Comparison of ENCODE assay signal across 8 cellular contexts in genomic region chr7:55951637-55952351, GRCh38. TPM values are rescaled to one million over a fixed set of nuclear protein-coding genes. Genes with fewer than 3 reads are reported as not detected.
DNase-seq lines count a peak whose midpoint lies in the region; ATAC-seq and TF ChIP-seq lines count a peak whose summit lies in the region.

MRPS17 (plus strand) TSS chr7:55951877; CDS start chr7:55953196, 1,319 bp downstream.

- no peaks in the 10 kb centered on the region for H3K9me3 ChIP-seq in left lung

- H3K27me3 ChIP-seq in left lung = no peaks in the 10 kb centered on the region

- H3K4me3 ChIP-seq in left lung = peak within 1 kb of the TSS; percentile 84 to 91

- H3K4me1 ChIP-seq in left lung = peaks cover 0 to 14% of the 10 kb centered on the region in 2 donors

- H3K36me3 ChIP-seq in left lung = peaks cover 0 to 30% of the 10 kb centered on the region in 2 donors

- peak; percentile 100 for ATAC-seq in GM19351 (IDR thresholded peaks at IDR 0.05; ENCODE audit: unreplicated experiment)
- ATAC-seq in HG03520 (IDR thresholded peaks at IDR 0.05; ENCODE audit: unreplicated experiment) = peak; percentile 100
- peak; percentile 100 for ATAC-seq in left lung

- TF ChIP-seq CTCF in C4-2B (conservative IDR thresholded peaks at IDR 0.05) (no peak), left lung (IDR thresholded peaks at IDR 0.05) (no peak)

- DNase-seq in NCI-H748 treated with DMSO at 0.1 percent for 48 hours (lab: John Stamatoyannopoulos, UW) (peak; percentile 61), dedifferentiated amniotic fluid mesenchymal stem cell (ENCODE audit: extremely low spot score) (peak; percentile 80), left lung (peak; percentile 94 to 98)
- peak; percentile 87 to 92 for DNase-seq in activated CD4-positive, alpha-beta T cell treated with anti-CD3 and anti-CD28 coated beads, Interleukin-2, amount 50 U/mL, for 24 hours (ENCODE audit: low read depth in 1 of 2, low spot score in 1 of 2)
- DNase-seq in stimulated activated CD4-positive, alpha-beta T cell treated with anti-CD3 and anti-CD28 coated beads, Interleukin-2, amount 100 ng/mL, for 48 hours = peak; percentile 84 to 89

- intact Hi-C loops in left lung (cut with DNase I) = no loop called here

- H3K27ac ChIP-seq in C4-2B = peak within 1 kb of the TSS; percentile 84
- H3K27ac ChIP-seq in left lung = peak within 1 kb of the TSS in 1 of 2 donors; percentile 74

RNA-seq across cellular contexts. Expression of gene MRPS17, which starts in this region (rescaled TPM):
- 10 to 100 TPM in 1 of 2 donors, 1 to 10 TPM in 1; 9.8 to 14.8 TPM for total RNA-seq in left lung
